In genomic region chr5:178334856-178335255, GRCh38 we compare ENCODE assay signal across 27 cellular contexts.
A peak's percentile ranks its signal among the peaks of the same experiment; 100 is the strongest.
DNase-seq lines count a peak whose midpoint lies in the region; ATAC-seq and TF ChIP-seq lines count a peak whose summit lies in the region.
"Had no signal": no experiment of that assay in that cellular context is flagged by ENCODE, and none has a peak within 500 bp of the region (broad histone marks: within the 10 kb centered on the region; RNA-seq: fewer than 3 reads in every experiment).

No MANE protein-coding gene starts in this region.

- H3K27ac Mint-ChIP-seq in dendritic cell treated with granulocyte-macrophage colony-stimulating factor and Interleukin-4, amounts not matched to agents 40 ng/mL and 50 ng/mL, for 4 days: peak overlapping the region; percentile 79
- H3K27ac Mint-ChIP-seq: activated B cell treated with CpG ODN at 0.5 μM for 24 hours; activated naive CD8-positive, alpha-beta T cell; activated T-helper 2 cell treated with anti-CD3 and anti-CD28 coated beads, Interferon-gamma antibody, Interleukin-2, Interleukin-4, amounts not matched to agents 10 μg/mL and 5 μg/mL and 100 μg/mL, durations not matched to agents 14 hours and 24 hours and 36 hours; CD8-positive, alpha-beta T cell; HFFc6; stimulated activated naive CD8-positive, alpha-beta T cell treated with anti-CD3 and anti-CD28 coated beads, Interleukin-15, Interleukin-2, amounts not matched to agents 100 ng/mL and 50 ng/mL, for 24 hours had no signal

- peaks cover 0 to 53% (median 0%) of the 10 kb centered on the region in 4 donors for H3K27me3 ChIP-seq in esophagus squamous epithelium
- H3K27me3 ChIP-seq: pancreas had no signal

- no peak overlapping the region for H3K4me3 ChIP-seq in esophagus squamous epithelium
- H3K4me3 ChIP-seq: esophagus muscularis mucosa, GM23248, heart right ventricle, pancreas had no signal

- no peak overlapping the region for H3K27ac ChIP-seq in esophagus squamous epithelium
- H3K27ac ChIP-seq: esophagus muscularis mucosa, GM23248, KMS-11, pancreas had no signal

- no peak for TF ChIP-seq POLR2A in esophagus squamous epithelium (IDR thresholded peaks at IDR 0.05)

- intact Hi-C loops in dendritic cell treated with granulocyte-macrophage colony-stimulating factor and Interleukin-4, amounts not matched to agents 40 ng/mL and 50 ng/mL, for 4 days (cut with micrococcal nuclease): no loop called here
- intact Hi-C loops in posterior vena cava (cut with DNase I) (no loop called here), esophagus squamous epithelium (cut with DNase I) (no loop called here)

- no peak for TF ChIP-seq CTCF in esophagus squamous epithelium (IDR thresholded peaks at IDR 0.05)

- WGBS in esophagus squamous epithelium, 2 donors: 76 to 98% methylated on average over 5 to 8 of the region's 8 CpGs

- H3K9me3 Mint-ChIP-seq in dendritic cell treated with granulocyte-macrophage colony-stimulating factor and Interleukin-4, amounts not matched to agents 40 ng/mL and 50 ng/mL, for 4 days: no peaks in the 10 kb centered on the region
- H3K9me3 Mint-ChIP-seq: activated B cell treated with CpG ODN at 0.5 μM for 24 hours; activated T-helper 2 cell treated with anti-CD3 and anti-CD28 coated beads, Interferon-gamma antibody, Interleukin-2, Interleukin-4, amounts not matched to agents 10 μg/mL and 5 μg/mL and 100 μg/mL, durations not matched to agents 14 hours and 24 hours and 36 hours; CD8-positive, alpha-beta T cell; endodermal cell; naive B cell; stimulated activated naive CD8-positive, alpha-beta T cell treated with anti-CD3 and anti-CD28 coated beads, Interleukin-15, Interleukin-2, amounts not matched to agents 100 ng/mL and 50 ng/mL, for 24 hours had no signal

- peaks cover 6% of the 10 kb centered on the region for H3K27me3 Mint-ChIP-seq in dendritic cell treated with granulocyte-macrophage colony-stimulating factor and Interleukin-4, amounts not matched to agents 40 ng/mL and 50 ng/mL, for 4 days
- H3K27me3 Mint-ChIP-seq: activated naive CD8-positive, alpha-beta T cell; stimulated activated naive CD8-positive, alpha-beta T cell treated with anti-CD3 and anti-CD28 coated beads, Interleukin-15, Interleukin-2, amounts not matched to agents 100 ng/mL and 50 ng/mL, for 24 hours had no signal

- H3K36me3 ChIP-seq in esophagus squamous epithelium: no peaks in the 10 kb centered on the region
- H3K36me3 ChIP-seq: esophagus muscularis mucosa, heart right ventricle, pancreas had no signal

- ATAC-seq in GM21528 (IDR thresholded peaks at IDR 0.05; ENCODE audit: low FRiP score, unreplicated experiment): no peak
- ATAC-seq: CD8-positive, alpha-beta T cell; heart right ventricle had no signal

- H3K4me3 Mint-ChIP-seq in dendritic cell treated with granulocyte-macrophage colony-stimulating factor and Interleukin-4, amounts not matched to agents 40 ng/mL and 50 ng/mL, for 4 days: peak overlapping the region; percentile 36
- H3K4me3 Mint-ChIP-seq: activated B cell treated with CpG ODN at 0.5 μM for 24 hours; activated naive CD8-positive, alpha-beta T cell; CD8-positive, alpha-beta T cell; endodermal cell; HFFc6; naive B cell; stimulated activated naive CD8-positive, alpha-beta T cell treated with anti-CD3 and anti-CD28 coated beads, Interleukin-15, Interleukin-2, amounts not matched to agents 100 ng/mL and 50 ng/mL, for 24 hours had no signal

- H3K4me1 ChIP-seq in esophagus squamous epithelium: peaks cover 13 to 48% (median 18%) of the 10 kb centered on the region in 3 donors

- DNase-seq in activated CD8-positive, alpha-beta memory T cell treated with anti-CD3 and anti-CD28 coated beads, Interleukin-2, amount 50 U/mL, for 4 hours: peak; percentile 4
- no peak for DNase-seq in activated CD8-positive, alpha-beta memory T cell treated with anti-CD3 and anti-CD28 coated beads for 24 hours
- DNase-seq in MV-4-11 (lab: John Stamatoyannopoulos, UW) (peak; percentile 44), posterior vena cava (ENCODE audit: low spot score) (peak; percentile 82), esophagus squamous epithelium (lab: John Stamatoyannopoulos, UW) (no peak)
- no peak for DNase-seq in stimulated activated CD4-positive, alpha-beta T cell treated with anti-CD3 and anti-CD28 coated beads, Interleukin-4, amount 100 ng/mL, for 4 hours
- DNase-seq: 8988T; activated B cell treated with CpG ODN at 0.5 μM for 24 hours; activated CD4-positive, alpha-beta T cell treated with anti-CD3 and anti-CD28 coated beads, Interleukin-2, amount 50 U/mL, for 4 hours; anterior cingulate cortex; CD8-positive, alpha-beta T cell; cortex of kidney; endodermal cell; foreskin melanocyte; GM23248; heart right ventricle; HFFc6; naive B cell; OCI-M1 had no signal

- no peaks in the 10 kb centered on the region for H3K36me3 Mint-ChIP-seq in dendritic cell treated with granulocyte-macrophage colony-stimulating factor and Interleukin-4, amounts not matched to agents 40 ng/mL and 50 ng/mL, for 4 days (ENCODE audit: low read depth)
- H3K36me3 Mint-ChIP-seq: activated naive CD8-positive, alpha-beta T cell; CD8-positive, alpha-beta T cell; naive B cell had no signal

- peaks cover 55% of the 10 kb centered on the region for H3K4me1 Mint-ChIP-seq in dendritic cell treated with granulocyte-macrophage colony-stimulating factor and Interleukin-4, amounts not matched to agents 40 ng/mL and 50 ng/mL, for 4 days (ENCODE audit: low read depth)

- H3K9me3 ChIP-seq in esophagus squamous epithelium: no peaks in the 10 kb centered on the region
- H3K9me3 ChIP-seq: esophagus muscularis mucosa, heart right ventricle, pancreas had no signal

Comparison
In these comparisons a context has a peak if more than half of its experiments do, and no peak if none do; other contexts are left out.
1. DNase-seq: peak in activated CD8-positive, alpha-beta memory T cell treated with anti-CD3 and anti-CD28 coated beads, Interleukin-2, amount 50 U/mL, for 4 hours (single experiment), MV-4-11 (single experiment) and posterior vena cava (single experiment); none in activated CD8-positive, alpha-beta memory T cell treated with anti-CD3 and anti-CD28 coated beads for 24 hours (single experiment), stimulated activated CD4-positive, alpha-beta T cell treated with anti-CD3 and anti-CD28 coated beads, Interleukin-4, amount 100 ng/mL, for 4 hours (0 of 2) and esophagus squamous epithelium (single experiment).